In genomic region chr11:18088974-18089373, GRCh38 we compare ENCODE assay signal across 18 cellular contexts. TPM values are rescaled to one million over a fixed set of nuclear protein-coding genes. Genes with fewer than 3 reads are reported as not detected.
A peak's percentile ranks its signal among the peaks of the same experiment; 100 is the strongest.
DNase-seq lines count a peak whose midpoint lies in the region; ATAC-seq and TF ChIP-seq lines count a peak whose summit lies in the region.
"Had no signal": no experiment of that assay in that cellular context is flagged by ENCODE, and none has a peak within 500 bp of the region (broad histone marks: within the 10 kb centered on the region; RNA-seq: fewer than 3 reads in every experiment).

No MANE protein-coding gene starts in this region.

- H2BK15ac ChIP-seq in IMR-90 (ENCODE audit: low read depth, low read length) = no peak overlapping the region

- H4K20me1 ChIP-seq in IMR-90 (ENCODE audit: insufficient read depth, low read length) = no peaks in the 10 kb centered on the region

- DNase-seq in CD14-positive monocyte (ENCODE audit: low spot score) (no peak), IMR-90 (no peak), NOMO-1 treated with DMSO at 0.1 percent for 48 hours (lab: John Stamatoyannopoulos, UW; ENCODE audit: unreplicated experiment) (peak; percentile 92), head of caudate nucleus (no peak), MG63 (no peak)
- DNase-seq: DMS79 treated with DMSO at 0.1 percent for 48 hours, H9, KG1, NCI-H1105 treated with DMSO at 0.1 percent for 48 hours, NCI-H1694, NCI-H510A, NCI-H748 treated with DMSO at 0.1 percent for 48 hours, T-helper 1 cell had no signal

- H3K14ac ChIP-seq in IMR-90 (replicated peaks; ENCODE audit: low read depth, low read length) = no peak overlapping the region

- in situ Hi-C loops in IMR-90 (cut with MboI; ENCODE audit: low sequenced_read_pairs) = no loop called here

- H3K56ac ChIP-seq in IMR-90 (ENCODE audit: extremely low read depth, insufficient read depth, low read length) = no peak overlapping the region

- H4K5ac ChIP-seq in IMR-90 (ENCODE audit: low read depth, low read length) = no peak overlapping the region

- no peak overlapping the region for H4K91ac ChIP-seq in IMR-90 (ENCODE audit: insufficient read depth, low read depth, low read length)

- BruUV-seq in IMR-90 (replicated peaks; lab: Mats Ljungman, UMichigan) = no TSS peak

- H3K27me3 ChIP-seq in IMR-90 (ENCODE audit: control insufficient read depth, insufficient read depth, low read length) (no peaks in the 10 kb centered on the region), MG63 (no peaks in the 10 kb centered on the region)

- CTCF ChIA-PET in IMR-90 (lab: Yijun Ruan, JAX) = interaction anchor here (1.5 kb wide), 1 partner anchor 17 kb away, joined by 5 read pairs; the partner anchor contains the start of gene SAAL1

- H3K9me3 ChIP-seq in IMR-90 (ENCODE audit: control insufficient read depth, insufficient read depth, low read length) = no peaks in the 10 kb centered on the region
- no peaks in the 10 kb centered on the region for H3K9me3 ChIP-seq in MG63

- POLR2A ChIA-PET in IMR-90 (lab: Charles Lee; ENCODE audit: unreplicated experiment) = no interaction called here

- no peak overlapping the region for H2BK5ac ChIP-seq in IMR-90 (ENCODE audit: low read depth, low read length, poor library complexity, severe bottlenecking)

- H3K27me3 Mint-ChIP-seq in CD14-positive monocyte (ENCODE audit: low read depth in 3 of 3) = no peaks in the 10 kb centered on the region
- no peaks in the 10 kb centered on the region for H3K27me3 Mint-ChIP-seq in activated T-helper 17 cell treated with anti-CD3 and anti-CD28 coated beads, Interleukin-2, amount 50 U/mL, for 72 hours

- no peak overlapping the region for H3K4me2 ChIP-seq in IMR-90 (ENCODE audit: low read depth, low read length)

- no peak overlapping the region for H2AFZ ChIP-seq in IMR-90 (replicated peaks; ENCODE audit: low read length, poor library complexity)

- TF ChIP-seq RAD21 in IMR-90 (IDR thresholded peaks at IDR 0.05; ENCODE audit: low read length) = no peak

- ATAC-seq in IMR-90 (ENCODE audit: low read depth) = no peak
- no peak for ATAC-seq in activated T-helper 17 cell treated with anti-CD3 and anti-CD28 coated beads, Interleukin-2, amount 50 U/mL, for 72 hours (replicated peaks)
- ATAC-seq in GM18505 (IDR thresholded peaks at IDR 0.05; ENCODE audit: unreplicated experiment) = no peak
- ATAC-seq: HepG2 had no signal

- no peak overlapping the region for H3K23ac ChIP-seq in IMR-90 (ENCODE audit: low read depth, low read length)

- H3K4me3 Mint-ChIP-seq in CD14-positive monocyte = peak overlapping the region in 1 of 2 donors; percentile 19
- no peak overlapping the region for H3K4me3 Mint-ChIP-seq in activated T-helper 17 cell treated with anti-CD3 and anti-CD28 coated beads, Interleukin-2, amount 50 U/mL, for 72 hours
- H3K4me3 Mint-ChIP-seq: H9 had no signal

- H3K36me3 ChIP-seq in IMR-90 (ENCODE audit: control insufficient read depth, insufficient read depth, low read length) (peaks cover 26% of the 10 kb centered on the region), MG63 (peaks cover 9% of the 10 kb centered on the region)

- H2BK120ac ChIP-seq in IMR-90 (ENCODE audit: low read depth, low read length) = no peak overlapping the region

- H3K9ac ChIP-seq in IMR-90 (ENCODE audit: low read depth, low read length) = no peak overlapping the region

- H3K9me3 Mint-ChIP-seq in CD14-positive monocyte = no peaks in the 10 kb centered on the region
- H3K9me3 Mint-ChIP-seq in activated T-helper 17 cell treated with anti-CD3 and anti-CD28 coated beads, Interleukin-2, amount 50 U/mL, for 72 hours = no peaks in the 10 kb centered on the region
- H3K9me3 Mint-ChIP-seq: H9 had no signal

- H3K4me1 Mint-ChIP-seq in CD14-positive monocyte = peaks cover 16% of the 10 kb centered on the region
- H3K4me1 Mint-ChIP-seq in activated T-helper 17 cell treated with anti-CD3 and anti-CD28 coated beads, Interleukin-2, amount 50 U/mL, for 72 hours = no peaks in the 10 kb centered on the region

- no peak overlapping the region for H3K4ac ChIP-seq in IMR-90 (ENCODE audit: low read depth, low read length)

- H4K8ac ChIP-seq in IMR-90 (ENCODE audit: low read depth in 2 of 2, low read length in 2 of 2) = no peak overlapping the region

- TF ChIP-seq CTCF in CD14-positive monocyte (IDR thresholded peaks at IDR 0.05) (no peak), IMR-90 (conservative IDR thresholded peaks at IDR 0.05; ENCODE audit: low read depth, low read length) (no peak)

- H3K18ac ChIP-seq in IMR-90 (ENCODE audit: low read depth, low read length) = no peak overlapping the region

- intact Hi-C loops in CD14-positive monocyte (cut with micrococcal nuclease) (no loop called here), IMR-90 (cut with micrococcal nuclease) (no loop called here), head of caudate nucleus (cut with DNase I) (no loop called here)

- no peak overlapping the region for H3K4me3 ChIP-seq in IMR-90 (ENCODE audit: insufficient read depth, low read depth, low read length)
- H3K4me3 ChIP-seq in MG63 = no peak overlapping the region

- no peak overlapping the region for H2AK5ac ChIP-seq in IMR-90 (ENCODE audit: low read depth, low read length)

- peaks cover 3% of the 10 kb centered on the region; the same call in 1 of the 2 replicates for H3K9me1 ChIP-seq in IMR-90 (ENCODE audit: insufficient read depth, low read length)

- H3K36me3 Mint-ChIP-seq in CD14-positive monocyte = peaks cover 70 to 78% of the 10 kb centered on the region in 2 donors
- peaks cover 98% of the 10 kb centered on the region for H3K36me3 Mint-ChIP-seq in activated T-helper 17 cell treated with anti-CD3 and anti-CD28 coated beads, Interleukin-2, amount 50 U/mL, for 72 hours (ENCODE audit: low read depth)

- dilution Hi-C loops in IMR-90 (cut with HindIII; ENCODE audit: low sequenced_read_pairs, unreplicated experiment) = no loop called here

- H3K79me1 ChIP-seq in IMR-90 (ENCODE audit: low read depth in 1 of 2, low read length in 2 of 2) = no peaks in the 10 kb centered on the region

- peak overlapping the region in 5 of 7 donors; percentile 3 to 86 (median 77) for H3K27ac Mint-ChIP-seq in CD14-positive monocyte
- H3K27ac Mint-ChIP-seq in activated T-helper 17 cell treated with anti-CD3 and anti-CD28 coated beads, Interleukin-2, amount 50 U/mL, for 72 hours = peak overlapping the region; percentile 28
- H3K27ac Mint-ChIP-seq: H9 had no signal

- no peak for TF ChIP-seq POLR2A in IMR-90 (IDR thresholded peaks at IDR 0.05; ENCODE audit: low read depth, low read length)
- no peak for TF ChIP-seq POLR2A in GM18505 (IDR thresholded peaks at IDR 0.05; ENCODE audit: borderline replicate concordance, extremely low read depth, insufficient read depth, insufficient read length)

- no peak overlapping the region for H3K27ac ChIP-seq in IMR-90 (ENCODE audit: insufficient read depth, low read length)

- no peak overlapping the region for H2BK20ac ChIP-seq in IMR-90 (ENCODE audit: low read depth, low read length)

- 0 out of 2 replicates have a peak, but pooled peaks cover 2% of the 10 kb centered on the region for H3K4me1 ChIP-seq in IMR-90 (ENCODE audit: control insufficient read depth, insufficient read depth, low read length)

- 77% methylated on average over 2 of the region's 4 CpGs; no CpG with 5 or more reads in 1 of the 2 experiments for WGBS in IMR-90 (ENCODE audit: extremely low coverage in 2 of 2, insufficient read length in 1 of 2), 2 experiments

- no peak overlapping the region for H2AK9ac ChIP-seq in IMR-90 (replicated peaks; ENCODE audit: low read depth, low read length, poor library complexity)

TF ChIP-seq in IMR-90, 13 proteins besides CTCF, POLR2A, EP300 and RAD21:
- TF ChIP-seq CEBPB (IDR thresholded peaks at IDR 0.05; ENCODE audit: low read depth, low read length) (0 out of 2 replicates have a peak, but pooled peaks have one; percentile 38), RCOR1 (IDR thresholded peaks at IDR 0.05; ENCODE audit: insufficient replicate concordance, low read length) (no peak)

RNA-seq across cellular contexts. Expression of gene SAAL1, which starts 16.9 kb away (rescaled TPM):
- 10 to 100 TPM in 1 of 2 donors, 1 to 10 TPM in 1; 7.6 to 10.2 TPM for polyA plus RNA-seq in CD14-positive monocyte
- total RNA-seq in IMR-90 (2012; rRNA removed) = 12.5 and 21.1 TPM in 2 replicates
- 12.5 and 12.8 TPM in 2 replicates for polyA plus RNA-seq in IMR-90 (2012; rRNA removed)
- 4.0 and 6.8 TPM in 2 replicates for polyA plus RNA-seq in IMR-90 (2012; cell fraction: cytosol; rRNA removed)
- 2.2 and 10.5 TPM in 2 replicates for polyA plus RNA-seq in IMR-90 (2012; cell fraction: nucleus; rRNA removed; ENCODE audit: low replicate concordance)
- total RNA-seq in activated T-helper 17 cell treated with anti-CD3 and anti-CD28 coated beads, Interleukin-2, amount 50 U/mL, for 72 hours = 10 to 100 TPM; 13.3 to 31.1 TPM
- total RNA-seq in MG63 (2014; rRNA removed; shearing (Covaris generic); ENCODE audit: low replicate concordance) = 24.8 and 26.6 TPM in 2 replicates

RNA-seq across cellular contexts. Expression of gene TPH1, which starts 42.9 kb away (rescaled TPM):
- polyA plus RNA-seq in CD14-positive monocyte (not detected), IMR-90 (2012; rRNA removed) (0.01 and 0.07 TPM in 2 replicates)
- total RNA-seq in IMR-90 (2012; rRNA removed) = under 0.01 TPM in 2 replicates
- polyA plus RNA-seq in IMR-90 (2012; cell fraction: cytosol; rRNA removed) = not detected in 2 replicates
- 0.08 and 0.33 TPM in 2 replicates for polyA plus RNA-seq in IMR-90 (2012; cell fraction: nucleus; rRNA removed; ENCODE audit: low replicate concordance)
- total RNA-seq in activated T-helper 17 cell treated with anti-CD3 and anti-CD28 coated beads, Interleukin-2, amount 50 U/mL, for 72 hours = under 1 TPM; 0.19 to 0.24 TPM
- total RNA-seq in MG63 (2014; rRNA removed; shearing (Covaris generic); ENCODE audit: low replicate concordance) = 0.15 TPM in 1 of 2 replicates, not detected in the other
- total RNA-seq: SK-MEL-5 had no signal

RNA-seq across cellular contexts. Expression of gene MRGPRX3, which starts 43.4 kb away (rescaled TPM):
- polyA plus RNA-seq in CD14-positive monocyte (not detected), IMR-90 (2012; rRNA removed) (not detected in 2 replicates)
- total RNA-seq in IMR-90 (2012; rRNA removed) = not detected in 2 replicates
- polyA plus RNA-seq in IMR-90 (2012; cell fraction: cytosol; rRNA removed) = 0.05 TPM in 1 of 2 replicates, not detected in the other
- not detected in 2 replicates for polyA plus RNA-seq in IMR-90 (2012; cell fraction: nucleus; rRNA removed; ENCODE audit: low replicate concordance)
- not detected for total RNA-seq in activated T-helper 17 cell treated with anti-CD3 and anti-CD28 coated beads, Interleukin-2, amount 50 U/mL, for 72 hours
- not detected in 2 replicates for total RNA-seq in MG63 (2014; rRNA removed; shearing (Covaris generic); ENCODE audit: low replicate concordance)
- total RNA-seq: A673, H9, HepG2 had no signal
